22 cellular contexts compared by ENCODE assay signal in the genomic region with DNA sequence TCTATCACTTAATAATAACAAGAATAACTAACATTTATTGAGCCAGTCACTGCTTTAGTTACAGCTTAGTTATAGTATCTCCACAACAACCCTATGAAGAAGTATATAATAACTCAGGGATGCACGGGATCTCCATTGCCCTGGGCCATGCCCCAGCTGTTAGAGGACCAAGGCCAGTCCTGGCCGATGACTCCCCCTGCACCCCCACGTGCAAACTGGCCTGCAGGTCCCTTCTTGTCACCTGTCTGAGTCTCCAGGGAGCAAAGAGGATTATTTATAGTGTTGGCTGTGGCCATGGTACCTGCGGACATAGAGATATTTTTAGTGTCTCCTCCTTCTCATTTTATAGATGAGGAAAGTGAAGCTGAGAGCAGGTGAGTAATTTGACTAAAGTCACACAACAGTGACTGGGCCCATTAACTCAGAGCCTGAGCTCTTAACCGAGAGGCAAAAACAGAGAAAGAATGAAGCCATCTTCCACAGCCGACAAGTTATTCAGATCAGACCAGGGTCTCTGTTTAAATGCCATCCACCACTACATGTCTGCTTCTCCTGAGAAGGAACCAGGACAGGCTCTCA.
DNase-seq lines count a peak whose midpoint lies in the region; ATAC-seq lines count a peak whose summit lies in the region.
"Had no signal": no experiment of that assay in that cellular context is flagged by ENCODE, and none has a peak within 500 bp of the region (broad histone marks: within the 10 kb centered on the region; RNA-seq: fewer than 3 reads in every experiment).

No MANE protein-coding gene starts in this region.

- peak; percentile 95 for DNase-seq in NCI-H526 treated with DMSO at 0.1 percent for 48 hours (lab: John Stamatoyannopoulos, UW)
- DNase-seq in NK-92 treated with Interleukin-12 subunit alpha and Interleukin-12 subunit beta, amount 100 ng/mL, for 24 hours (lab: John Stamatoyannopoulos, UW), result no peak
- no peak for DNase-seq in mucosa of gallbladder (ENCODE audit: low spot score)
- no peak for DNase-seq in activated naive CD8-positive, alpha-beta T cell treated with anti-CD3 and anti-CD28 coated beads, Interleukin-2, amount 50 U/mL, for 24 hours
- DNase-seq in Ammon's horn (ENCODE audit: low spot score), result no peak
- DNase-seq: ACHN; activated effector memory CD4-positive, alpha-beta T cell treated with anti-CD3 and anti-CD28 coated beads, Interleukin-2, amount 50 U/mL, for 16 hours; brain microvascular endothelial cell; C1 segment of cervical spinal cord; colonic mucosa; GOT3; Kasumi-1; mesendoderm; natural killer cell; NCI-H1048; NCI-H446; ovary; WERI-Rb-1 had no signal

- no peaks in the 10 kb centered on the region for H3K36me3 Mint-ChIP-seq in activated naive CD8-positive, alpha-beta T cell treated with anti-CD3 and anti-CD28 coated beads, Interleukin-2, amount 50 U/mL, for 24 hours (ENCODE audit: low read depth)
- H3K36me3 Mint-ChIP-seq: natural killer cell had no signal

- H3K4me3 Mint-ChIP-seq in activated naive CD8-positive, alpha-beta T cell treated with anti-CD3 and anti-CD28 coated beads, Interleukin-2, amount 50 U/mL, for 24 hours, result no peak overlapping the region
- H3K4me3 Mint-ChIP-seq: natural killer cell; T-helper 2 cell treated with Interferon-gamma antibody and Interleukin-4, amounts not matched to agents 5 μg/mL and 100 μg/mL, for 36 hours had no signal

- peaks cover 1% of the 10 kb centered on the region for H3K27me3 Mint-ChIP-seq in activated naive CD8-positive, alpha-beta T cell treated with anti-CD3 and anti-CD28 coated beads, Interleukin-2, amount 50 U/mL, for 24 hours

- H3K4me1 Mint-ChIP-seq in activated naive CD8-positive, alpha-beta T cell treated with anti-CD3 and anti-CD28 coated beads, Interleukin-2, amount 50 U/mL, for 24 hours, result no peaks in the 10 kb centered on the region

- H3K27ac Mint-ChIP-seq in activated naive CD8-positive, alpha-beta T cell treated with anti-CD3 and anti-CD28 coated beads, Interleukin-2, amount 50 U/mL, for 24 hours, result no peak overlapping the region
- H3K27ac Mint-ChIP-seq: natural killer cell; T-helper 2 cell treated with Interferon-gamma antibody and Interleukin-4, amounts not matched to agents 5 μg/mL and 100 μg/mL, for 36 hours had no signal

- peak; percentile 64 for ATAC-seq in GM18511 (IDR thresholded peaks at IDR 0.05; ENCODE audit: unreplicated experiment)
- peak; percentile 76 for ATAC-seq in GM21390 (IDR thresholded peaks at IDR 0.05; ENCODE audit: unreplicated experiment)
- ATAC-seq in HG02884 (IDR thresholded peaks at IDR 0.05; ENCODE audit: unreplicated experiment), result peak; percentile 57
- no peak for ATAC-seq in activated naive CD8-positive, alpha-beta T cell treated with anti-CD3 and anti-CD28 coated beads, Interleukin-2, amount 50 U/mL, for 24 hours
- ATAC-seq: natural killer cell had no signal

- no peaks in the 10 kb centered on the region for H3K9me3 Mint-ChIP-seq in activated naive CD8-positive, alpha-beta T cell treated with anti-CD3 and anti-CD28 coated beads, Interleukin-2, amount 50 U/mL, for 24 hours
- H3K9me3 Mint-ChIP-seq: natural killer cell; T-helper 2 cell treated with Interferon-gamma antibody and Interleukin-4, amounts not matched to agents 5 μg/mL and 100 μg/mL, for 36 hours had no signal
